8 cellular contexts compared by ENCODE assay signal in genomic region chr7:129825005-129825553, GRCh38.
DNase-seq lines count a peak whose midpoint lies in the region; ATAC-seq and TF ChIP-seq lines count a peak whose summit lies in the region.

No MANE protein-coding gene starts in this region.

- H3K27ac Mint-ChIP-seq in activated naive CD4-positive, alpha-beta T cell treated with anti-CD3 and anti-CD28 coated beads, Interleukin-2, amount 50 U/mL, for 24 hours, result no peak overlapping the region

- peak overlapping the region; percentile 66 for H3K4me3 ChIP-seq in ovary

- TF ChIP-seq EP300 in ovary (IDR thresholded peaks at IDR 0.05), result no peak

- no peak for TF ChIP-seq CTCF in ovary (IDR thresholded peaks at IDR 0.05)

- TF ChIP-seq POLR2A in ovary (IDR thresholded peaks at IDR 0.05), result no peak

- no peaks in the 10 kb centered on the region for H3K27me3 ChIP-seq in ovary

- H3K9me3 ChIP-seq in ovary, result no peaks in the 10 kb centered on the region

- no peaks in the 10 kb centered on the region for H3K36me3 ChIP-seq in ovary

- no peaks in the 10 kb centered on the region for H3K27me3 Mint-ChIP-seq in activated naive CD4-positive, alpha-beta T cell treated with anti-CD3 and anti-CD28 coated beads, Interleukin-2, amount 50 U/mL, for 24 hours

- ATAC-seq in GM19467 (IDR thresholded peaks at IDR 0.05; ENCODE audit: unreplicated experiment) (peak; percentile 40), HG03571 (IDR thresholded peaks at IDR 0.05; ENCODE audit: unreplicated experiment) (peak; percentile 34)

- no peaks in the 10 kb centered on the region for H3K36me3 Mint-ChIP-seq in activated naive CD4-positive, alpha-beta T cell treated with anti-CD3 and anti-CD28 coated beads, Interleukin-2, amount 50 U/mL, for 24 hours

- no peaks in the 10 kb centered on the region for H3K9me3 Mint-ChIP-seq in activated naive CD4-positive, alpha-beta T cell treated with anti-CD3 and anti-CD28 coated beads, Interleukin-2, amount 50 U/mL, for 24 hours

- DNase-seq in DMS 273 treated with DMSO at 0.1 percent for 48 hours (lab: John Stamatoyannopoulos, UW), result peak; percentile 91
- peak; percentile 94 for DNase-seq in NCI-H748 treated with DMSO at 0.1 percent for 48 hours (lab: John Stamatoyannopoulos, UW)
- peak; percentile 89 for DNase-seq in cardiac septum (ENCODE audit: low spot score)
- peak; percentile 56 to 76 (median 72) for DNase-seq in ovary
- DNase-seq in cortex of kidney (lab: John Stamatoyannopoulos, UW), result no peak

- WGBS in ovary, 3 donors, result 0 to 1% (median 1%) methylated on average over 15 to 23 of the region's 23 CpGs

- H3K4me1 Mint-ChIP-seq in activated naive CD4-positive, alpha-beta T cell treated with anti-CD3 and anti-CD28 coated beads, Interleukin-2, amount 50 U/mL, for 24 hours, result peaks cover 12% of the 10 kb centered on the region

- H3K4me3 Mint-ChIP-seq in activated naive CD4-positive, alpha-beta T cell treated with anti-CD3 and anti-CD28 coated beads, Interleukin-2, amount 50 U/mL, for 24 hours, result peak overlapping the region; percentile 90

- H3K4me1 ChIP-seq in ovary (ENCODE audit: insufficient read depth), result peaks cover 4% of the 10 kb centered on the region

- no peak overlapping the region for H3K27ac ChIP-seq in ovary

- intact Hi-C loops in cardiac septum (cut with DNase I) (loop anchor here (2.0 to 10.0 kb wide), 2 partner anchors 212 to 460 kb away; no protein-coding TSS in a partner anchor), ovary (cut with DNase I) (loop anchor here in 2 of 4 donors (2.0 to 10.0 kb wide), 4 partner anchors 180 to 450 kb away; partner anchors contain the start of gene NRF1 (in 1 of the 2))
